Comparison of ENCODE assay signal across 6 cellular contexts in genomic region chr9:21334603-21334968, GRCh38. TPM values are rescaled to one million over a fixed set of nuclear protein-coding genes. Genes with fewer than 3 reads are reported as not detected.
DNase-seq lines count a peak whose midpoint lies in the region; ATAC-seq and TF ChIP-seq lines count a peak whose summit lies in the region.

No MANE protein-coding gene starts in this region.

- DNase-seq in OCI-LY7 (ENCODE audit: low spot score): no peak
- DNase-seq in heart right ventricle: no peak
- no peak for DNase-seq in transverse colon
- no peak for DNase-seq in mesenteric fat pad (ENCODE audit: low spot score)
- no peak for DNase-seq in NAMALWA (ENCODE audit: low spot score)

- CTCF ChIA-PET in OCI-LY7 (lab: Charles Lee; ENCODE audit: unreplicated experiment): interaction anchor here (0.7 kb wide), 2 partner anchors 8 to 12 kb away, joined by 3 read pairs; no protein-coding TSS in a partner anchor

- POLR2A ChIA-PET in OCI-LY7 (lab: Charles Lee): interaction anchor here (0.5 to 2.1 kb wide), 6 partner anchors 8 to 1955 kb away, joined by 3 to 10 read pairs (median 6); no protein-coding TSS in a partner anchor

- intact Hi-C loops in OCI-LY7 (cut with micrococcal nuclease; ENCODE audit: unreplicated experiment) (loop anchor here (10.0 kb wide), 1 partner anchor 910 kb away; no protein-coding TSS in a partner anchor), heart right ventricle (cut with DNase I) (loop anchor here in 4 of 10 donors (5.0 kb wide), 2 partner anchors 58 to 468 kb away; partner anchors contain the start of gene MTAP (in 3 of the 4)), transverse colon (cut with DNase I; ENCODE audit: low total_unique reads) (no loop called here)

- TF ChIP-seq CTCF in OCI-LY7 (conservative IDR thresholded peaks at IDR 0.05; ENCODE audit: low read length) (no peak), heart right ventricle (IDR thresholded peaks at IDR 0.05) (no peak), transverse colon (IDR thresholded peaks at IDR 0.05) (no peak)

- peak overlapping the region; percentile 67; the same call in 1 of the 2 replicates for H2AFZ ChIP-seq in OCI-LY7 (ENCODE audit: low read length)

- H3K27me3 ChIP-seq in heart right ventricle: no peaks in the 10 kb centered on the region
- no peaks in the 10 kb centered on the region for H3K27me3 ChIP-seq in transverse colon

- H3K27ac ChIP-seq in OCI-LY7 (ENCODE audit: low read depth, low read length, poor library complexity, severe bottlenecking) (peak overlapping the region; percentile 62), heart right ventricle (peak overlapping the region; percentile 63 to 99 (median 95)), transverse colon (peak overlapping the region; percentile 91 to 96 (median 94))

- H3K4me1 ChIP-seq in OCI-LY7 (ENCODE audit: insufficient read depth, low read length, poor library complexity, severe bottlenecking) (peaks cover 45% of the 10 kb centered on the region), heart right ventricle (peaks cover 6 to 55% (median 48%) of the 10 kb centered on the region in 9 donors), transverse colon (peaks cover 6 to 56% (median 34%) of the 10 kb centered on the region in 4 donors)

- TF ChIP-seq EP300 in transverse colon (IDR thresholded peaks at IDR 0.05; ENCODE audit: low read depth): no peak

- H3K4me2 ChIP-seq in OCI-LY7 (ENCODE audit: low read length): peak overlapping the region; percentile 93

- H3K9me2 ChIP-seq in OCI-LY7 (ENCODE audit: insufficient read depth, low read length): no peaks in the 10 kb centered on the region

- H3K36me3 ChIP-seq in OCI-LY7 (ENCODE audit: insufficient read depth, low read length): peaks cover 38% of the 10 kb centered on the region
- peaks cover 0 to 38% (median 0%) of the 10 kb centered on the region in 9 donors for H3K36me3 ChIP-seq in heart right ventricle
- H3K36me3 ChIP-seq in transverse colon: no peaks in the 10 kb centered on the region

- in situ Hi-C loops in transverse colon (cut with MboI; ENCODE audit: low pct_ligation_motif_present in 1 of 4, low pct_unique_long_range_greater_than_20kb in 1 of 4, low sequenced_read_pairs in 3 of 4): no loop called here

- ATAC-seq in GM21786 (IDR thresholded peaks at IDR 0.05; ENCODE audit: unreplicated experiment): peak; percentile 6
- ATAC-seq in heart right ventricle: peak in 6 of 8 donors; percentile 4 to 13 (median 8)

- 1% methylated on average over 10 of the region's 10 CpGs for WGBS in heart right ventricle, 2 donors
- WGBS in transverse colon (ENCODE audit: low coverage in 1 of 2), 2 donors: 0 to 2% methylated on average over 3 to 10 of the region's 10 CpGs

- H3K4me3 ChIP-seq in OCI-LY7 (ENCODE audit: low read depth, low read length, poor library complexity, severe bottlenecking) (peak overlapping the region; percentile 83), heart right ventricle (peak overlapping the region; percentile 77 to 96 (median 84)), transverse colon (peak overlapping the region; percentile 43 to 82 (median 68))

- peaks cover 59% of the 10 kb centered on the region for H3K79me2 ChIP-seq in OCI-LY7 (ENCODE audit: insufficient read depth, low read depth, low read length)

- no TSS peak for BruUV-seq in OCI-LY7 (replicated peaks; lab: Mats Ljungman, UMichigan)

- H3K9me3 ChIP-seq in OCI-LY7 (ENCODE audit: low read length): no peaks in the 10 kb centered on the region
- no peaks in the 10 kb centered on the region for H3K9me3 ChIP-seq in heart right ventricle
- no peaks in the 10 kb centered on the region for H3K9me3 ChIP-seq in transverse colon

- no peak for TF ChIP-seq POLR2A in transverse colon (IDR thresholded peaks at IDR 0.05)

- peaks cover 23% of the 10 kb centered on the region; the same call in 1 of the 2 replicates for H4K20me1 ChIP-seq in OCI-LY7 (ENCODE audit: insufficient read depth, low read length)

RNA-seq across cellular contexts. Expression of gene KLHL9, which starts 0.6 kb away (rescaled TPM):
- 19.3 and 19.9 TPM in 2 replicates for total RNA-seq in OCI-LY7 (2014; rRNA removed; shearing (Covaris generic))
- 18.5 and 21.1 TPM in 2 replicates for total RNA-seq in OCI-LY7 (2022)
- 10 to 100 TPM; 10.8 to 14.3 (median 11.9) TPM for total RNA-seq in heart right ventricle
- polyA plus RNA-seq in heart right ventricle: 1 to 10 TPM; 6.0 to 6.4 TPM
- 10 to 100 TPM in 3 of 4 donors, 1 to 10 TPM in 1; 4.6 to 27.2 (median 19.5) TPM for total RNA-seq in transverse colon
- 17.8 TPM for total RNA-seq in mesenteric fat pad

RNA-seq across cellular contexts. Expression of gene IFNA6, which starts 16.1 kb away (rescaled TPM):
- not detected in 2 replicates for total RNA-seq in OCI-LY7 (2014; rRNA removed; shearing (Covaris generic))
- total RNA-seq in OCI-LY7 (2022) (not detected in 2 replicates), heart right ventricle (not detected), transverse colon (not detected), mesenteric fat pad (not detected)
- polyA plus RNA-seq in heart right ventricle: not detected

RNA-seq across cellular contexts. Expression of gene IFNA5, which starts 29.5 kb away (rescaled TPM):
- not detected in 2 replicates for total RNA-seq in OCI-LY7 (2014; rRNA removed; shearing (Covaris generic))
- total RNA-seq in OCI-LY7 (2022): not detected in 2 replicates
- not detected for total RNA-seq in heart right ventricle
- polyA plus RNA-seq in heart right ventricle: not detected
- total RNA-seq in transverse colon: not detected
- total RNA-seq in mesenteric fat pad: not detected

RNA-seq across cellular contexts. Expression of gene IFNA13, which starts 33.3 kb away (rescaled TPM):
- not detected in 2 replicates for total RNA-seq in OCI-LY7 (2014; rRNA removed; shearing (Covaris generic))
- not detected in 2 replicates for total RNA-seq in OCI-LY7 (2022)
- not detected for total RNA-seq in heart right ventricle
- not detected for polyA plus RNA-seq in heart right ventricle
- not detected for total RNA-seq in transverse colon
- total RNA-seq in mesenteric fat pad: not detected

RNA-seq across cellular contexts. Expression of gene IFNA2, which starts 50.6 kb away (rescaled TPM):
- not detected in 2 replicates for total RNA-seq in OCI-LY7 (2014; rRNA removed; shearing (Covaris generic))
- total RNA-seq in OCI-LY7 (2022) (not detected in 2 replicates), heart right ventricle (not detected), transverse colon (not detected), mesenteric fat pad (not detected)
- polyA plus RNA-seq in heart right ventricle: not detected
